Comparison of ENCODE assay signal across 8 cellular contexts in the genomic region with DNA sequence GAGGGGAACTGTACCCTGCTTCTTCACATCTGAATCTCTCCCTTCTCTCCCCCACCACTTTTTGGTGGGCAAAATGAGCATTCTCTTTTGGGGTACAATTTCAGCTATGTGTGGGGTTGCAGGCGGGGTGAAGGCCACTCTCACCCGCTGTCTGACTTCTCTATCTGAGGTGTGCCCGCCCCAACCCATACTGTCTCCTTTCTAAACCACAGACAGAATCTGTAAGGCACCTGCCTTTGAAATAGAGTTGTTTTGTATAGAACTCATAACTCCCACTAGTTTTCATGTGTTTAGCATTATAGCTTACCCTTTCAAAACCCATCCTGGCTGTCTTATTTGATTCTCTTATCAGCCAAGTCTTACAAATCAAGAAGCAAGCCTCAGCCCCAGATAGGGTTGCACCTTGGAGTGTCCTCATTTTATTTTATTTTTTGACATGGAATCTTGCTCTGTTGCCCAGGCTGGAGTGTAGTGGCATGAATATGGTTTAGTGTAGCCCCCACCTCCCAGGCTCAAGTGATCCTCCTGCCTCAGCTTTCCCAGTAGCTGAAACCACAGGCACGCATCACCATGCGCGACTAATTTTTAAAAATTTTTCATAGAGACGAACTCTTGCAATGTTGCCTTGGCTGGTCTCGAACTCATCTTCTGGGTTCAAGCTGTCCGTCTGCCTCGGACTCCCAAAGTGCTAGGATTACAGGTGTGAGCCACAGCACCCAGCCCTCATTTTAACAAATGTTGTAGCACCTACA. TPM values are rescaled to one million over a fixed set of nuclear protein-coding genes. Genes with fewer than 3 reads are reported as not detected.
A peak's percentile ranks its signal among the peaks of the same experiment; 100 is the strongest.
DNase-seq lines count a peak whose midpoint lies in the region; ATAC-seq and TF ChIP-seq lines count a peak whose summit lies in the region.

No MANE protein-coding gene starts in this region.

- H3K27me3 ChIP-seq in DOHH2 (ENCODE audit: control insufficient read depth, low read length) (no peaks in the 10 kb centered on the region), HL-60 (ENCODE audit: insufficient read depth, poor library complexity, severe bottlenecking) (no peaks in the 10 kb centered on the region), adipocyte (replicated peaks; ENCODE audit: control insufficient read depth, insufficient read depth, low read length) (no peaks in the 10 kb centered on the region), neural cell (ENCODE audit: insufficient read depth, low read depth, low read length) (no peaks in the 10 kb centered on the region)

- H4K20me1 ChIP-seq in DOHH2 (ENCODE audit: control insufficient read depth, insufficient read depth, low read depth, low read length): no peaks in the 10 kb centered on the region
- no peaks in the 10 kb centered on the region for H4K20me1 ChIP-seq in neural cell (ENCODE audit: insufficient read depth)

- 0 out of 2 replicates have a peak, but pooled peaks cover 6% of the 10 kb centered on the region for H3F3A ChIP-seq in DOHH2 (ENCODE audit: control insufficient read depth, insufficient read depth)
- no peaks in the 10 kb centered on the region for H3F3A ChIP-seq in neural cell (ENCODE audit: insufficient read depth, low read length, poor library complexity, severe bottlenecking)

- H3K9me2 ChIP-seq in DOHH2 (replicated peaks; ENCODE audit: control insufficient read depth, low read length) (no peaks in the 10 kb centered on the region), neural cell (ENCODE audit: insufficient read depth, low read length) (no peaks in the 10 kb centered on the region)

- no peak for TF ChIP-seq EP300 in neural cell (conservative IDR thresholded peaks at IDR 0.05; ENCODE audit: poor library complexity, severe bottlenecking)

- H3K4me1 ChIP-seq in DOHH2 (ENCODE audit: control insufficient read depth, low read length) (peaks cover 98% of the 10 kb centered on the region), adipocyte (ENCODE audit: control insufficient read depth, insufficient read depth, low read length) (peaks cover 89% of the 10 kb centered on the region)

- peaks cover 92% of the 10 kb centered on the region for H3K79me2 ChIP-seq in DOHH2 (ENCODE audit: control insufficient read depth, low read length)
- H3K79me2 ChIP-seq in neural cell (replicated peaks; ENCODE audit: insufficient read depth, low read length): peaks cover 83% of the 10 kb centered on the region

- ATAC-seq in HG03135 (IDR thresholded peaks at IDR 0.05; ENCODE audit: unreplicated experiment): no peak
- no peak for ATAC-seq in HG03457 (IDR thresholded peaks at IDR 0.05; ENCODE audit: unreplicated experiment)
- no peak for ATAC-seq in HG02588 (IDR thresholded peaks at IDR 0.05; ENCODE audit: unreplicated experiment)

- H2AFZ ChIP-seq in neural cell (ENCODE audit: low read depth, low read length): peak overlapping the region; percentile 92

- no peak for TF ChIP-seq RAD21 in neural cell (conservative IDR thresholded peaks at IDR 0.05)

- H3K9me3 ChIP-seq in DOHH2 (ENCODE audit: control insufficient read depth, insufficient read depth, low read length) (no peaks in the 10 kb centered on the region), adipocyte (ENCODE audit: control insufficient read depth, low read length) (no peaks in the 10 kb centered on the region), neural cell (ENCODE audit: low read length) (no peaks in the 10 kb centered on the region)

- H3K4me2 ChIP-seq in DOHH2 (ENCODE audit: low read length): peak overlapping the region; percentile 56
- H3K4me2 ChIP-seq in neural cell (ENCODE audit: low read length): no peak overlapping the region

- DNase-seq in HL-60 (ENCODE audit: low read depth in 1 of 2, low spot score in 1 of 2): no peak
- DNase-seq in adipocyte (ENCODE audit: low read depth): no peak
- no peak for DNase-seq in CD1c-positive myeloid dendritic cell (ENCODE audit: extremely low spot score)

- TF ChIP-seq CTCF in DOHH2 (IDR thresholded peaks at IDR 0.05; ENCODE audit: low read depth, low read length, poor library complexity, severe bottlenecking): no peak
- TF ChIP-seq CTCF in HL-60 (IDR thresholded peaks at IDR 0.05; ENCODE audit: insufficient read depth, low read length): no peak
- TF ChIP-seq CTCF in neural cell (IDR thresholded peaks at IDR 0.05; ENCODE audit: poor library complexity, severe bottlenecking): no peak

- H3K4me3 ChIP-seq in DOHH2 (ENCODE audit: low read length) (peak overlapping the region; percentile 36), HL-60 (replicated peaks; ENCODE audit: insufficient read depth, low read length) (no peak overlapping the region), adipocyte (ENCODE audit: low read length) (no peak overlapping the region), neural cell (ENCODE audit: low read length) (no peak overlapping the region)

- H3K9ac ChIP-seq in adipocyte (ENCODE audit: low read length) (peak overlapping the region; percentile 81), neural cell (ENCODE audit: low read length) (peak overlapping the region; percentile 66)

- H3K27ac ChIP-seq in DOHH2 (ENCODE audit: low read depth, low read length) (peak overlapping the region; percentile 55), HL-60 (replicated peaks) (peak overlapping the region; percentile 58), neural cell (ENCODE audit: low read length) (peak overlapping the region; percentile 71)

- H3K36me3 ChIP-seq in DOHH2 (ENCODE audit: control insufficient read depth, low read length) (peaks cover 22% of the 10 kb centered on the region), adipocyte (ENCODE audit: control insufficient read depth, insufficient read depth, low read length, severe bottlenecking) (peaks cover 34% of the 10 kb centered on the region), neural cell (ENCODE audit: insufficient read depth, low read length) (no peaks in the 10 kb centered on the region)

TF ChIP-seq in neural cell, 6 proteins besides CTCF, POLR2A, EP300 and RAD21:
- no peak for TF ChIP-seq REST (IDR thresholded peaks at IDR 0.05; ENCODE audit: borderline replicate concordance)
- TF ChIP-seq TAF1 (IDR thresholded peaks at IDR 0.05; ENCODE audit: low read depth): no peak
- TF ChIP-seq MXI1 (conservative IDR thresholded peaks at IDR 0.05; ENCODE audit: poor library complexity, severe bottlenecking): no peak
- TF ChIP-seq EZH2 (IDR thresholded peaks at IDR 0.05; ENCODE audit: borderline replicate concordance, insufficient read depth, low read length, poor library complexity, severe bottlenecking): no peak
- TF ChIP-seq SMC3 (conservative IDR thresholded peaks at IDR 0.05; ENCODE audit: poor library complexity): no peak
- TF ChIP-seq POLR2AphosphoS5 (IDR thresholded peaks at IDR 0.05): no peak

RNA-seq across cellular contexts. Expression of gene TSPAN14, which starts 11.9 kb away (rescaled TPM):
- 26.3 and 31.5 TPM in 2 replicates for polyA plus RNA-seq in neural cell
- polyA minus RNA-seq in neural cell: 27.0 and 33.2 TPM in 2 replicates

RNA-seq across cellular contexts. Expression of gene PRXL2A, which starts 57.7 kb away (rescaled TPM):
- 56.3 and 60.5 TPM in 2 replicates for polyA plus RNA-seq in neural cell
- 36.0 and 37.6 TPM in 2 replicates for polyA minus RNA-seq in neural cell
